In genomic region chr16:31700200-31700529, GRCh38 we compare ENCODE assay signal across 8 cellular contexts.
DNase-seq lines count a peak whose midpoint lies in the region; ATAC-seq and TF ChIP-seq lines count a peak whose summit lies in the region.

No MANE protein-coding gene starts in this region.

- TF ChIP-seq CTCF in chondrocyte (IDR thresholded peaks at IDR 0.05) = no peak

- H3K9me3 ChIP-seq in muscle layer of duodenum (ENCODE audit: control insufficient read depth in 1 of 2, low read length in 2 of 2) = no peaks in the 10 kb centered on the region

- H3K27me3 ChIP-seq in muscle layer of duodenum (ENCODE audit: low read depth, low read length) = no peaks in the 10 kb centered on the region

- DNase-seq in EH (ENCODE audit: low read depth) (peak; percentile 44), NCI-H524 treated with DMSO at 0.1 percent for 48 hours (lab: John Stamatoyannopoulos, UW) (peak; percentile 34), chondrocyte (ENCODE audit: low spot score) (no peak), RPMI8226 (no peak), NCI-H226 (no peak)

- no peaks in the 10 kb centered on the region for H3K9me3 Mint-ChIP-seq in chondrocyte (ENCODE audit: low read depth)

- H3K36me3 Mint-ChIP-seq in chondrocyte (ENCODE audit: low read depth) = peaks cover 6% of the 10 kb centered on the region

- H3K4me3 ChIP-seq in muscle layer of duodenum (ENCODE audit: low read depth in 1 of 2, low read length in 2 of 2) = peak overlapping the region; percentile 83 to 84

- ATAC-seq in GM21515 (IDR thresholded peaks at IDR 0.05; ENCODE audit: unreplicated experiment) (peak; percentile 95), HG02840 (IDR thresholded peaks at IDR 0.05; ENCODE audit: low FRiP score, unreplicated experiment) (no peak)

- peaks cover 7% of the 10 kb centered on the region in 2 donors for H3K4me1 ChIP-seq in muscle layer of duodenum (ENCODE audit: control insufficient read depth in 1 of 2, insufficient read depth in 2 of 2, low read length in 2 of 2)

- H3K27me3 Mint-ChIP-seq in chondrocyte (ENCODE audit: low read depth) = peaks cover 13% of the 10 kb centered on the region

- peaks cover 10% of the 10 kb centered on the region for H3K4me1 Mint-ChIP-seq in chondrocyte (ENCODE audit: low read depth)

- H3K36me3 ChIP-seq in muscle layer of duodenum (ENCODE audit: control insufficient read depth in 1 of 2, insufficient read depth in 2 of 2, low read length in 2 of 2) = peaks cover 22 to 23% of the 10 kb centered on the region in 2 donors

- peak overlapping the region; percentile 85 for H3K4me3 Mint-ChIP-seq in chondrocyte (ENCODE audit: unreplicated experiment)

- H3K27ac ChIP-seq in muscle layer of duodenum (ENCODE audit: low read length) = no peak overlapping the region

- H3K27ac Mint-ChIP-seq in chondrocyte (ENCODE audit: unreplicated experiment) = no peak overlapping the region

Comparison
In these comparisons a context has a peak if more than half of its experiments do, and no peak if none do; other contexts are left out.
1. DNase-seq: peak in EH (single experiment) and NCI-H524 treated with DMSO at 0.1 percent for 48 hours (single experiment); none in chondrocyte (single experiment), RPMI8226 (single experiment) and NCI-H226 (single experiment).